ENCODE assay signal across 13 cellular contexts in the genomic region with DNA sequence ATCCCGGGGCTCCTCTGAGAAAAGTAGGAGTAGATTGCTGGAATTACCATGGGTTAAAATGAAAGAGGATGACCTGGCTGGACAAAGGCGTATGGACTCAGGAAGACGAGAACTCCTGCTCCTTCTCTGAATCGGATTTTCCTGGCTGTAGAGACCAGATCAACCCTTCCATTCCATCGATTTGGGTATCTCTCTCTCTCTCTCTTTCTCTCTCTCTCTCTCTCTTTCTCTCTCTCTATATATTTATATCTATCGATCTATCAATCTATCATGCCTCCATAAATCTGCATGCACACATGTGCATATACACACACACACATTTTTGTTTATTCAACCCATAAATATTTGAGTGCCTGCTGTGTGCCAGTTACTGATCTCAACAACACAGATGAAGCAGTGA.
DNase-seq lines count a peak whose midpoint lies in the region; ATAC-seq and TF ChIP-seq lines count a peak whose summit lies in the region.
"Had no signal": no experiment of that assay in that cellular context is flagged by ENCODE, and none has a peak within 500 bp of the region (broad histone marks: within the 10 kb centered on the region; RNA-seq: fewer than 3 reads in every experiment).

No MANE protein-coding gene starts in this region.

- no peaks in the 10 kb centered on the region for H3K36me3 Mint-ChIP-seq in activated naive CD8-positive, alpha-beta T cell
- no peaks in the 10 kb centered on the region for H3K36me3 Mint-ChIP-seq in activated naive CD8-positive, alpha-beta T cell treated with anti-CD3 and anti-CD28 coated beads, Interleukin-2, amount 50 U/mL, for 24 hours (ENCODE audit: low read depth)
- H3K36me3 Mint-ChIP-seq: stimulated activated effector memory CD8-positive, alpha-beta T cell treated with anti-CD3 and anti-CD28 coated beads, Interleukin-12 subunit alpha, Interleukin-12 subunit beta, amount 100 ng/mL, for 72 hours had no signal

- no peak for TF ChIP-seq POLR2A in testis (IDR thresholded peaks at IDR 0.05)

- peak overlapping the region; percentile 59 for H3K4me3 Mint-ChIP-seq in activated naive CD8-positive, alpha-beta T cell
- H3K4me3 Mint-ChIP-seq in activated naive CD8-positive, alpha-beta T cell treated with anti-CD3 and anti-CD28 coated beads, Interleukin-2, amount 50 U/mL, for 24 hours, result no peak overlapping the region

- WGBS in testis, 2 donors, result 54 to 62% methylated on average over 6 of the region's 6 CpGs

- TF ChIP-seq CTCF in WI38 (IDR thresholded peaks at IDR 0.05; ENCODE audit: low read depth, low read length) (no peak), fibroblast of mammary gland (conservative IDR thresholded peaks at IDR 0.05; ENCODE audit: control insufficient read depth, insufficient read depth, low read depth, low read length) (no peak), testis (IDR thresholded peaks at IDR 0.05) (no peak)

- H3K27me3 ChIP-seq in testis, result no peaks in the 10 kb centered on the region

- intact Hi-C loops in testis (cut with DNase I; ENCODE audit: low total_unique reads), result loop anchor here (10.0 kb wide), 3 partner anchors 176 to 1024 kb away; no protein-coding TSS in a partner anchor

- H3K27ac ChIP-seq in testis, result peak overlapping the region; percentile 5 to 66
- H3K27ac ChIP-seq: VCaP had no signal

- no peaks in the 10 kb centered on the region for H3K9me3 ChIP-seq in testis

- peaks cover 12% of the 10 kb centered on the region for H3K4me1 Mint-ChIP-seq in activated naive CD8-positive, alpha-beta T cell (ENCODE audit: low read depth)
- peaks cover 7% of the 10 kb centered on the region for H3K4me1 Mint-ChIP-seq in activated naive CD8-positive, alpha-beta T cell treated with anti-CD3 and anti-CD28 coated beads, Interleukin-2, amount 50 U/mL, for 24 hours

- no peak for ATAC-seq in activated naive CD8-positive, alpha-beta T cell treated with anti-CD3 and anti-CD28 coated beads, Interleukin-2, amount 50 U/mL, for 24 hours
- ATAC-seq in HG02884 (IDR thresholded peaks at IDR 0.05; ENCODE audit: unreplicated experiment), result no peak
- ATAC-seq in HG02938 (IDR thresholded peaks at IDR 0.05; ENCODE audit: unreplicated experiment), result no peak
- ATAC-seq: stimulated activated effector memory CD8-positive, alpha-beta T cell treated with anti-CD3 and anti-CD28 coated beads, Interleukin-12 subunit alpha, Interleukin-12 subunit beta, amount 100 ng/mL, for 72 hours had no signal

- no peak overlapping the region for H3K27ac Mint-ChIP-seq in activated naive CD8-positive, alpha-beta T cell
- no peak overlapping the region for H3K27ac Mint-ChIP-seq in activated naive CD8-positive, alpha-beta T cell treated with anti-CD3 and anti-CD28 coated beads, Interleukin-2, amount 50 U/mL, for 24 hours
- H3K27ac Mint-ChIP-seq: stimulated activated effector memory CD8-positive, alpha-beta T cell treated with anti-CD3 and anti-CD28 coated beads, Interleukin-12 subunit alpha, Interleukin-12 subunit beta, amount 100 ng/mL, for 72 hours had no signal

- H3K36me3 ChIP-seq in testis (ENCODE audit: low read depth, missing control alignments), result no peaks in the 10 kb centered on the region

- H3K4me1 ChIP-seq in testis, result peaks cover 31% of the 10 kb centered on the region

- H3K4me3 ChIP-seq in WI38 (ENCODE audit: low read depth, low read length), result peak overlapping the region; percentile 54
- peak overlapping the region; percentile 59 for H3K4me3 ChIP-seq in fibroblast of mammary gland (ENCODE audit: control insufficient read depth, low read depth, low read length)
- peak overlapping the region; percentile 20 to 40 for H3K4me3 ChIP-seq in testis

- peaks cover 3% of the 10 kb centered on the region for H3K27me3 Mint-ChIP-seq in activated naive CD8-positive, alpha-beta T cell
- peaks cover 8% of the 10 kb centered on the region for H3K27me3 Mint-ChIP-seq in activated naive CD8-positive, alpha-beta T cell treated with anti-CD3 and anti-CD28 coated beads, Interleukin-2, amount 50 U/mL, for 24 hours

- DNase-seq in activated naive CD8-positive, alpha-beta T cell treated with anti-CD3 and anti-CD28 coated beads, Interleukin-2, amount 50 U/mL, for 24 hours, result no peak
- peak; percentile 14 for DNase-seq in fibroblast of mammary gland (ENCODE audit: low read depth)
- no peak for DNase-seq in testis
- DNase-seq in NCI-H1048 (lab: John Stamatoyannopoulos, UW), result no peak
- DNase-seq: DND-41; occipital lobe; stimulated activated CD4-positive, alpha-beta T cell treated with anti-CD3 and anti-CD28 coated beads, Interleukin-1b, Interleukin-23, amount 100 ng/mL, for 48 hours had no signal

- no peaks in the 10 kb centered on the region for H3K9me3 Mint-ChIP-seq in activated naive CD8-positive, alpha-beta T cell (ENCODE audit: low read depth)
- H3K9me3 Mint-ChIP-seq in activated naive CD8-positive, alpha-beta T cell treated with anti-CD3 and anti-CD28 coated beads, Interleukin-2, amount 50 U/mL, for 24 hours, result no peaks in the 10 kb centered on the region
- H3K9me3 Mint-ChIP-seq: stimulated activated effector memory CD8-positive, alpha-beta T cell treated with anti-CD3 and anti-CD28 coated beads, Interleukin-12 subunit alpha, Interleukin-12 subunit beta, amount 100 ng/mL, for 72 hours had no signal
